8 cellular contexts compared by ENCODE assay signal in the genomic region with DNA sequence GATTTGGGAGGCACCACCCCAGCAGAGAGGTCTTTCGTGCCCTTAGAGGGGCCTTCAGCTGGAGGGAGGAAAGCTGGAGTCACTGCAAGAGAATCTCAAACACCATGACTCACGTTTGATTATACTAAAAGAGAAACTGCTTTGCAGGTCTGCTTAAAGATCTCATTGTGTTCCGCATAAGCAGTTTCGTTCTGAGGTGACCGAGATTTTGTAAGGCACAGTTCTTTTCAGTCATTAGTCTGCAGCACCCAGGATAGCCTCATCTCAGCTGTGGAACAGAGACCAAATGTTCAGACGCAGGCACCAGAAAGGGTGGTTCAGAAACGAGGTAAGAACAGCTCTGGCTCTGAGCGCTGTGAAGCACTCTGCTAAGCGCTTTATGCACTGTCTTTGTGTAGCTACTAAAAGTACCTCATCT.
DNase-seq lines count a peak whose midpoint lies in the region; ATAC-seq, FAIRE-seq and TF ChIP-seq lines count a peak whose summit lies in the region.

No MANE protein-coding gene starts in this region.

- H3K27ac ChIP-seq in smooth muscle cell (ENCODE audit: low read depth) = peak overlapping the region; percentile 11

- no peak overlapping the region for H3K9ac ChIP-seq in smooth muscle cell (ENCODE audit: low read depth)

- no peak overlapping the region for H3K4me3 ChIP-seq in astrocyte of the spinal cord (ENCODE audit: low read depth, low read length)
- peak overlapping the region; percentile 24 for H3K4me3 ChIP-seq in smooth muscle cell

- ATAC-seq in GM21447 (IDR thresholded peaks at IDR 0.05; ENCODE audit: unreplicated experiment) = peak; percentile 98
- peak; percentile 94 for ATAC-seq in HG03571 (IDR thresholded peaks at IDR 0.05; ENCODE audit: unreplicated experiment)

- no peaks in the 10 kb centered on the region for H4K20me1 ChIP-seq in smooth muscle cell (ENCODE audit: low read depth)

- H2AFZ ChIP-seq in smooth muscle cell (ENCODE audit: low read depth) = peak overlapping the region; percentile 73

- H3K27me3 ChIP-seq in smooth muscle cell (ENCODE audit: low read depth) = no peaks in the 10 kb centered on the region

- no peaks in the 10 kb centered on the region for H3K36me3 ChIP-seq in smooth muscle cell (ENCODE audit: low read depth)

- no peaks in the 10 kb centered on the region for H3K9me3 ChIP-seq in smooth muscle cell (replicated peaks; ENCODE audit: low read depth)

- 41% methylated on average over 9 of the region's 9 CpGs for WGBS in smooth muscle cell (ENCODE audit: low lambda C conversion rate)

- DNase-seq in GM12891 (ENCODE audit: insufficient read length, low spot score) (peak; percentile 77), astrocyte of the spinal cord (ENCODE audit: low read depth, low spot score) (peak; percentile 58), smooth muscle cell (lab: John Stamatoyannopoulos, UW; ENCODE audit: unreplicated experiment) (no peak), HuH-7.5 (ENCODE audit: low spot score) (no peak), cerebellar cortex (ENCODE audit: low spot score) (no peak), activated gamma-delta T cell treated with Interleukin-2 at 50 U/mL for 16 hours (no peak)

- peaks cover 3% of the 10 kb centered on the region for H3F3A ChIP-seq in smooth muscle cell (ENCODE audit: low read depth)

- TF ChIP-seq CTCF in astrocyte of the spinal cord (IDR thresholded peaks at IDR 0.05; ENCODE audit: low read depth, low read length) (no peak), smooth muscle cell (IDR thresholded peaks at IDR 0.05; ENCODE audit: borderline replicate concordance, insufficient read depth, poor library complexity, severe bottlenecking) (no peak)

- no peaks in the 10 kb centered on the region for H3K79me2 ChIP-seq in smooth muscle cell (ENCODE audit: low read depth)

- no peak for TF ChIP-seq POLR2A in GM12891 (IDR thresholded peaks at IDR 0.05; ENCODE audit: low read depth, low read length)

- peak; percentile 93 for FAIRE-seq in GM12891 (lab: Jason Lieb, UNC)

- in situ Hi-C loops in astrocyte of the spinal cord (cut with HindIII; ENCODE audit: low sequenced_read_pairs) = no loop called here

- peak overlapping the region; percentile 76 for H3K4me2 ChIP-seq in smooth muscle cell

- no peaks in the 10 kb centered on the region for H3K4me1 ChIP-seq in smooth muscle cell (ENCODE audit: low read depth)

TF ChIP-seq in GM12891, 5 proteins besides CTCF, POLR2A, EP300 and RAD21:
- TF ChIP-seq SPI1 (IDR thresholded peaks at IDR 0.05; ENCODE audit: low read depth, low read length) (peak; percentile 85), PAX5 (IDR thresholded peaks at IDR 0.05; ENCODE audit: insufficient read depth, low read length, severe bottlenecking) (no peak)

Comparison
In these comparisons a context has a peak if more than half of its experiments do, and no peak if none do; other contexts are left out.
1. DNase-seq: peak in GM12891 (single experiment) and astrocyte of the spinal cord (single experiment); none in smooth muscle cell (single experiment), HuH-7.5 (single experiment), cerebellar cortex (single experiment) and activated gamma-delta T cell treated with Interleukin-2 at 50 U/mL for 16 hours (single experiment).